ENCODE assay signal across 9 cellular contexts in genomic region chr13:26985285-26985878, GRCh38.
A peak's percentile ranks its signal among the peaks of the same experiment; 100 is the strongest.
DNase-seq lines count a peak whose midpoint lies in the region; ATAC-seq, FAIRE-seq and TF ChIP-seq lines count a peak whose summit lies in the region.
"Had no signal": no experiment of that assay in that cellular context is flagged by ENCODE, and none has a peak within 500 bp of the region (broad histone marks: within the 10 kb centered on the region; RNA-seq: fewer than 3 reads in every experiment).

No MANE protein-coding gene starts in this region.

- H3K27ac ChIP-seq in prostate gland (no peak overlapping the region), aorta (ENCODE audit: low read depth in 1 of 2, low read length in 2 of 2) (no peak overlapping the region)

- TF ChIP-seq CTCF in D721Med (IDR thresholded peaks at IDR 0.05; ENCODE audit: insufficient read depth, missing control alignments), result peak; percentile 93
- peak; percentile 40 to 85 (median 82) for TF ChIP-seq CTCF in prostate gland (IDR thresholded peaks at IDR 0.05)

- H3K27me3 ChIP-seq in prostate gland (replicated peaks; ENCODE audit: insufficient read depth), result no peaks in the 10 kb centered on the region
- H3K27me3 ChIP-seq in aorta (ENCODE audit: control insufficient read depth in 1 of 2, insufficient read depth in 2 of 2, low read length in 1 of 2), result no peaks in the 10 kb centered on the region

- no peaks in the 10 kb centered on the region for H3K9me3 ChIP-seq in prostate gland
- H3K9me3 ChIP-seq in aorta (ENCODE audit: control insufficient read depth, low read length), result no peaks in the 10 kb centered on the region

- ATAC-seq in GM21737 (IDR thresholded peaks at IDR 0.05; ENCODE audit: unreplicated experiment) (peak; percentile 77), Right ventricle myocardium inferior (peak; percentile 65), aorta (ENCODE audit: low FRiP score) (peak; percentile 89)
- ATAC-seq in activated naive CD4-positive, alpha-beta T cell treated with anti-CD3 and anti-CD28 coated beads, Interleukin-2, amount 50 U/mL, for 72 hours, result peak; percentile 89 to 91

- peak; percentile 76 for FAIRE-seq in D721Med (lab: Jason Lieb, UNC)
- FAIRE-seq: colon had no signal

- DNase-seq in D721Med (ENCODE audit: insufficient read length, low spot score) (no peak), NAMALWA (ENCODE audit: low spot score) (peak; percentile 86), SKM-1 (lab: John Stamatoyannopoulos, UW; ENCODE audit: unreplicated experiment) (peak; percentile 83), Right ventricle myocardium inferior (ENCODE audit: missing footprints) (no peak), prostate gland (ENCODE audit: low spot score) (peak; percentile 81), aorta (no peak)
- peak in 1 of 2 donors; percentile 68 for DNase-seq in activated naive CD4-positive, alpha-beta T cell treated with anti-CD3 and anti-CD28 coated beads, Interleukin-2, amount 50 U/mL, for 72 hours (ENCODE audit: low spot score in 2 of 2)

- TF ChIP-seq POLR2A in prostate gland (IDR thresholded peaks at IDR 0.05), result no peak

- no peaks in the 10 kb centered on the region for H3K9me3 Mint-ChIP-seq in activated naive CD4-positive, alpha-beta T cell treated with anti-CD3 and anti-CD28 coated beads, Interleukin-2, amount 50 U/mL, for 72 hours

- WGBS in prostate gland, result 10% methylated on average over 6 of the region's 6 CpGs
- 5 to 6% methylated on average over 6 of the region's 6 CpGs for WGBS in aorta, 2 donors

- H3K27ac Mint-ChIP-seq in activated naive CD4-positive, alpha-beta T cell treated with anti-CD3 and anti-CD28 coated beads, Interleukin-2, amount 50 U/mL, for 72 hours, result no peak overlapping the region

- no peaks in the 10 kb centered on the region for H3K36me3 Mint-ChIP-seq in activated naive CD4-positive, alpha-beta T cell treated with anti-CD3 and anti-CD28 coated beads, Interleukin-2, amount 50 U/mL, for 72 hours

- H3K4me3 ChIP-seq in prostate gland (no peak overlapping the region), aorta (ENCODE audit: low read length in 2 of 2) (no peak overlapping the region)

- intact Hi-C loops in Right ventricle myocardium inferior (cut with DNase I) (loop anchor here (2.0 to 10.0 kb wide), 4 partner anchors 185 to 999 kb away; partner anchors contain the start of genes URAD and USP12), prostate gland (cut with DNase I) (loop anchor here (1.0 to 5.0 kb wide), 2 partner anchors 287 to 374 kb away; partner anchors contain the start of gene RASL11A), aorta (cut with DNase I) (loop anchor here (1.0 to 10.0 kb wide), 4 partner anchors 297 to 999 kb away; partner anchors contain the start of gene URAD (in 1 of the 2))

- no peaks in the 10 kb centered on the region for H3K36me3 ChIP-seq in prostate gland
- no peaks in the 10 kb centered on the region for H3K36me3 ChIP-seq in aorta (ENCODE audit: control insufficient read depth in 1 of 2, insufficient read depth in 2 of 2, low read length in 1 of 2)

- H3K4me1 ChIP-seq in prostate gland (replicated peaks), result peaks cover 4% of the 10 kb centered on the region
- H3K4me1 ChIP-seq in aorta (ENCODE audit: control insufficient read depth in 1 of 2, insufficient read depth in 2 of 2, low read length in 2 of 2), result no peaks in the 10 kb centered on the region

Comparison
In these comparisons a context has a peak if more than half of its experiments do, and no peak if none do; other contexts are left out.
1. DNase-seq: peak in NAMALWA (single experiment), SKM-1 (single experiment) and prostate gland (single experiment); none in D721Med (single experiment), Right ventricle myocardium inferior (single experiment) and aorta (0 of 2).
2. Peak in every context shown above with its lines, with median percentiles within 50 percentile points of each other: ATAC-seq.